9 cellular contexts compared by ENCODE assay signal in the genomic region with DNA sequence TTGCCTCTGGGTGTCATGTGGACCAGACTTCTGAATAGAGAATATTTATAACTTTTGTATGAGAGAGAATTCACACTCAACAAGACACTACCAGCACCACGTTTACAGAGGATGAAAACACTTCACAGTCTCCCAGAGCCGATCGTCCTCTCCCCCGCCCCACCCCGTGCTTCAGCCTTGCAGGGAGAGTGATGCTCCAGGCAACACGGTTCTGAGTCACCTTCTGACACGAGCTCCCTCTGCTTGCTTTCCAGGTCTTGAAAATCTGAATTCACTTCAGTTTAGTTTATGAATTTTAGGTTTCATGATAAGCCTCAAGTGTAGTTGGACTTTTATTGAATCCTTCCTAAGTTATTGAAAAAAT.
DNase-seq lines count a peak whose midpoint lies in the region; ATAC-seq, FAIRE-seq and TF ChIP-seq lines count a peak whose summit lies in the region.
"Had no signal": no experiment of that assay in that cellular context is flagged by ENCODE, and none has a peak within 500 bp of the region (broad histone marks: within the 10 kb centered on the region; RNA-seq: fewer than 3 reads in every experiment).

No MANE protein-coding gene starts in this region.

- ATAC-seq in activated naive CD8-positive, alpha-beta T cell treated with anti-CD3 and anti-CD28 coated beads, Interleukin-2, amount 50 U/mL, for 24 hours: no peak
- no peak for ATAC-seq in activated CD4-positive, CD25-positive, alpha-beta regulatory T cell treated with anti-CD3 and anti-CD28 coated beads, Interleukin-2, amount 50 U/mL, for 24 hours
- ATAC-seq in GM18867 (IDR thresholded peaks at IDR 0.05; ENCODE audit: unreplicated experiment): no peak

- FAIRE-seq in H54 (lab: Jason Lieb, UNC) (no peak), islet of Langerhans (lab: Jason Lieb, UNC) (peak; percentile 86)

- H3K36me3 Mint-ChIP-seq in activated naive CD8-positive, alpha-beta T cell treated with anti-CD3 and anti-CD28 coated beads, Interleukin-2, amount 50 U/mL, for 24 hours (ENCODE audit: low read depth): peaks cover 36% of the 10 kb centered on the region

- H3K4me1 Mint-ChIP-seq in activated naive CD8-positive, alpha-beta T cell treated with anti-CD3 and anti-CD28 coated beads, Interleukin-2, amount 50 U/mL, for 24 hours: peaks cover 15% of the 10 kb centered on the region

- no peaks in the 10 kb centered on the region for H3K27me3 Mint-ChIP-seq in activated naive CD8-positive, alpha-beta T cell treated with anti-CD3 and anti-CD28 coated beads, Interleukin-2, amount 50 U/mL, for 24 hours

- peak overlapping the region; percentile 9 for H3K27ac Mint-ChIP-seq in activated naive CD8-positive, alpha-beta T cell treated with anti-CD3 and anti-CD28 coated beads, Interleukin-2, amount 50 U/mL, for 24 hours

- no peak for TF ChIP-seq POLR2A in H54 (IDR thresholded peaks at IDR 0.05; ENCODE audit: low read depth, low read length)

- no peaks in the 10 kb centered on the region for H3K9me3 Mint-ChIP-seq in activated naive CD8-positive, alpha-beta T cell treated with anti-CD3 and anti-CD28 coated beads, Interleukin-2, amount 50 U/mL, for 24 hours

- DNase-seq in AG08395 (ENCODE audit: low spot score) (peak; percentile 37), H54 (ENCODE audit: insufficient read length, low spot score) (peak; percentile 66), NCI-H1048 (lab: John Stamatoyannopoulos, UW) (no peak)
- no peak for DNase-seq in activated naive CD8-positive, alpha-beta T cell treated with anti-CD3 and anti-CD28 coated beads, Interleukin-2, amount 50 U/mL, for 24 hours
- no peak for DNase-seq in stimulated activated CD4-positive, alpha-beta T cell treated with anti-CD3 and anti-CD28 coated beads, Interleukin-4, amount 100 ng/mL, for 4 hours
- DNase-seq: upper lobe of right lung had no signal

- H3K4me3 Mint-ChIP-seq in activated naive CD8-positive, alpha-beta T cell treated with anti-CD3 and anti-CD28 coated beads, Interleukin-2, amount 50 U/mL, for 24 hours: no peak overlapping the region

Comparison
In these comparisons a context has a peak if more than half of its experiments do, and no peak if none do; other contexts are left out.
1. DNase-seq: peak in AG08395 (single experiment) and H54 (single experiment); none in activated naive CD8-positive, alpha-beta T cell treated with anti-CD3 and anti-CD28 coated beads, Interleukin-2, amount 50 U/mL, for 24 hours (single experiment), stimulated activated CD4-positive, alpha-beta T cell treated with anti-CD3 and anti-CD28 coated beads, Interleukin-4, amount 100 ng/mL, for 4 hours (0 of 2) and NCI-H1048 (single experiment).